ENCODE assay signal across 9 cellular contexts in genomic region chr14:92651793-92652382, GRCh38.
DNase-seq lines count a peak whose midpoint lies in the region; ATAC-seq, FAIRE-seq and TF ChIP-seq lines count a peak whose summit lies in the region.
"Had no signal": no experiment of that assay in that cellular context is flagged by ENCODE, and none has a peak within 500 bp of the region (broad histone marks: within the 10 kb centered on the region; RNA-seq: fewer than 3 reads in every experiment).

No MANE protein-coding gene starts in this region.

- CTCF ChIA-PET in mammary epithelial cell (lab: Charles Lee; ENCODE audit: low non-redundant PET) = no interaction called here

- H3K4me3 ChIP-seq in heart left ventricle = peak overlapping the region in 8 of 12 donors; percentile 4 to 63 (median 35)
- no peak overlapping the region for H3K4me3 ChIP-seq in mammary epithelial cell (replicated peaks in 1 of 3; ENCODE audit: insufficient read depth in 1 of 3, low read depth in 2 of 3, low read length in 3 of 3)
- H3K4me3 ChIP-seq in dorsolateral prefrontal cortex = peak overlapping the region in 13 of 59 donors; percentile 13 to 56 (median 34)

- H3K36me3 ChIP-seq in heart left ventricle (peaks cover 0 to 22% (median 12%) of the 10 kb centered on the region in 9 donors), mammary epithelial cell (ENCODE audit: insufficient read depth, low read length) (no peaks in the 10 kb centered on the region)

- H3K4me3 Mint-ChIP-seq in activated CD4-positive, alpha-beta T cell treated with anti-CD3 and anti-CD28 coated beads, Interleukin-2, amount 10 ng/mL, durations not matched to agents 24 days and 14 days = peak overlapping the region; percentile 94

- no peak overlapping the region for H3K9ac ChIP-seq in mammary epithelial cell (ENCODE audit: insufficient read depth, low read length)

- no peak overlapping the region for H2AFZ ChIP-seq in mammary epithelial cell (ENCODE audit: low read depth, low read length)

- WGBS in heart left ventricle, 4 donors = 73 to 88% (median 82%) methylated on average over 7 to 25 of the region's 25 CpGs
- WGBS in mammary epithelial cell (ENCODE audit: low coverage, missing lambda C conversion rate) = 93% methylated on average over 13 of the region's 25 CpGs

- H3K9me3 ChIP-seq in heart left ventricle = no peaks in the 10 kb centered on the region
- no peaks in the 10 kb centered on the region for H3K9me3 ChIP-seq in mammary epithelial cell (replicated peaks; ENCODE audit: insufficient read depth, low read length)

- H4K20me1 ChIP-seq in mammary epithelial cell (ENCODE audit: insufficient read depth, low read length) = no peaks in the 10 kb centered on the region

- H3K27ac Mint-ChIP-seq in activated CD4-positive, alpha-beta T cell treated with anti-CD3 and anti-CD28 coated beads, Interleukin-2, amount 10 ng/mL, durations not matched to agents 24 days and 14 days = peak overlapping the region; percentile 98

- H3K27me3 ChIP-seq in heart left ventricle (no peaks in the 10 kb centered on the region), mammary epithelial cell (ENCODE audit: insufficient read depth, low read length) (no peaks in the 10 kb centered on the region), dorsolateral prefrontal cortex (no peaks in the 10 kb centered on the region)

- no peaks in the 10 kb centered on the region for H3K79me2 ChIP-seq in mammary epithelial cell (ENCODE audit: insufficient read depth, low read length)

- TF ChIP-seq POLR2A in heart left ventricle (IDR thresholded peaks at IDR 0.05) = no peak

- H3K27ac ChIP-seq in heart left ventricle (peak overlapping the region in 8 of 12 donors; percentile 26 to 95 (median 44)), mammary epithelial cell (ENCODE audit: insufficient read depth, low read depth, low read length) (no peak overlapping the region), dorsolateral prefrontal cortex (peak overlapping the region in 26 of 59 donors; percentile 4 to 80 (median 50))

- ATAC-seq in heart left ventricle = peak; percentile 18 to 57 (median 28)
- ATAC-seq in SK-N-SH treated with all-trans-retinoic acid at 6 μM for 48 hours = no peak
- ATAC-seq in esophagus mucosa = no peak

- peaks cover 72% of the 10 kb centered on the region for H3K4me1 Mint-ChIP-seq in activated CD4-positive, alpha-beta T cell treated with anti-CD3 and anti-CD28 coated beads, Interleukin-2, amount 10 ng/mL, durations not matched to agents 24 days and 14 days

- in situ Hi-C loops in mammary epithelial cell (cut with MboI; ENCODE audit: low sequenced_read_pairs in 2 of 2) = no loop called here

- no peak overlapping the region for H3K4me2 ChIP-seq in mammary epithelial cell (ENCODE audit: insufficient read depth, low read depth, low read length)

- H3K4me1 ChIP-seq in heart left ventricle = peaks cover 0 to 70% (median 3%) of the 10 kb centered on the region in 12 donors
- H3K4me1 ChIP-seq in mammary epithelial cell (ENCODE audit: insufficient read depth, low read length) = no peaks in the 10 kb centered on the region

- dilution Hi-C loops in mammary epithelial cell (cut with HindIII; ENCODE audit: low sequenced_read_pairs) = loop anchor here (5.0 kb wide), 1 partner anchor 50 kb away; no protein-coding TSS in a partner anchor

- H3K9me3 Mint-ChIP-seq in activated CD4-positive, alpha-beta T cell treated with anti-CD3 and anti-CD28 coated beads, Interleukin-2, amount 10 ng/mL, durations not matched to agents 24 days and 14 days = no peaks in the 10 kb centered on the region

- BruUV-seq in mammary epithelial cell (replicated peaks; lab: Mats Ljungman, UMichigan) = no TSS peak

- H3K36me3 Mint-ChIP-seq in activated CD4-positive, alpha-beta T cell treated with anti-CD3 and anti-CD28 coated beads, Interleukin-2, amount 10 ng/mL, durations not matched to agents 24 days and 14 days (ENCODE audit: low read depth) = peaks cover 31% of the 10 kb centered on the region

- TF ChIP-seq CTCF in heart left ventricle (IDR thresholded peaks at IDR 0.05) (no peak), mammary epithelial cell (conservative IDR thresholded peaks at IDR 0.05 in 1 of 2, IDR thresholded peaks at IDR 0.05 in 1 of 2; ENCODE audit: extremely low read depth in 1 of 2, insufficient read depth in 1 of 2, low read depth in 1 of 2, low read length in 2 of 2) (no peak), dorsolateral prefrontal cortex (IDR thresholded peaks at IDR 0.05 in 54 of 56, conservative IDR thresholded peaks at IDR 0.05 in 2 of 56; ENCODE audit: low read depth in 1 of 56, partially characterized antibody in 56 of 56) (no peak)

- FAIRE-seq in GM18507 (lab: Jason Lieb, UNC) = peak; percentile 84
- FAIRE-seq: colon had no signal

- no peak for DNase-seq in GM18507 (ENCODE audit: extremely low spot score, insufficient read length, low read depth)
- DNase-seq in activated CD4-positive, alpha-beta T cell treated with anti-CD3 and anti-CD28 coated beads, Interleukin-2, amount 10 ng/mL, durations not matched to agents 24 days and 14 days = peak; percentile 85
- DNase-seq in heart left ventricle = peak; percentile 54 to 85 (median 71)
- peak; percentile 23 for DNase-seq in stimulated activated CD8-positive, alpha-beta memory T cell treated with anti-CD3 and anti-CD28 coated beads, Interleukin-12 subunit alpha, Interleukin-12 subunit beta, amount 100 ng/mL, for 1 hour (ENCODE audit: low read depth)
- no peak for DNase-seq in mammary epithelial cell
- DNase-seq in dorsolateral prefrontal cortex = no peak

- intact Hi-C loops in activated CD4-positive, alpha-beta T cell treated with anti-CD3 and anti-CD28 coated beads, Interleukin-2, amount 10 ng/mL, durations not matched to agents 24 days and 14 days (cut with micrococcal nuclease) = loop anchor here (1.0 to 2.0 kb wide), 5 partner anchors 16 to 95 kb away; no protein-coding TSS in a partner anchor
- intact Hi-C loops in heart left ventricle (cut with DNase I) (no loop called here), mammary epithelial cell (cut with micrococcal nuclease) (no loop called here), dorsolateral prefrontal cortex (cut with DNase I) (no loop called here)

- H3K27me3 Mint-ChIP-seq in activated CD4-positive, alpha-beta T cell treated with anti-CD3 and anti-CD28 coated beads, Interleukin-2, amount 10 ng/mL, durations not matched to agents 24 days and 14 days = no peaks in the 10 kb centered on the region

TF ChIP-seq in SK-N-SH treated with all-trans-retinoic acid at 6 μM for 48 hours, 23 proteins besides CTCF, POLR2A, EP300 and RAD21 (continues in another document):
- TF ChIP-seq TSHZ2 (CRISPR knock-in tag; IDR thresholded peaks at IDR 0.05) (no peak), ZNF70 (CRISPR knock-in tag; IDR thresholded peaks at IDR 0.05) (no peak), RARB (CRISPR knock-in tag; IDR thresholded peaks at IDR 0.05) (no peak), OSR1 (CRISPR knock-in tag; IDR thresholded peaks at IDR 0.05) (no peak), ARNTL (CRISPR knock-in tag; IDR thresholded peaks at IDR 0.05; ENCODE audit: borderline replicate concordance, low read depth) (no peak), ZNF565 (CRISPR knock-in tag; conservative IDR thresholded peaks at IDR 0.05; ENCODE audit: low read depth) (no peak), PATZ1 (CRISPR knock-in tag; IDR thresholded peaks at IDR 0.05; ENCODE audit: borderline replicate concordance) (no peak), ESRRG (CRISPR knock-in tag; IDR thresholded peaks at IDR 0.05) (no peak)

Comparison
In these comparisons a context has a peak if more than half of its experiments do, and no peak if none do; other contexts are left out.
1. DNase-seq: peak in activated CD4-positive, alpha-beta T cell treated with anti-CD3 and anti-CD28 coated beads, Interleukin-2, amount 10 ng/mL, durations not matched to agents 24 days and 14 days (single experiment), heart left ventricle (5 of 5) and stimulated activated CD8-positive, alpha-beta memory T cell treated with anti-CD3 and anti-CD28 coated beads, Interleukin-12 subunit alpha, Interleukin-12 subunit beta, amount 100 ng/mL, for 1 hour (single experiment); none in GM18507 (single experiment), mammary epithelial cell (single experiment) and dorsolateral prefrontal cortex (0 of 10).
2. ATAC-seq: peak in heart left ventricle (4 of 4); none in SK-N-SH treated with all-trans-retinoic acid at 6 μM for 48 hours (single experiment) and esophagus mucosa (single experiment).
3. H3K4me3 ChIP-seq: peak in heart left ventricle (8 of 12); none in mammary epithelial cell (0 of 3).